13 cellular contexts compared by ENCODE assay signal in the genomic region with DNA sequence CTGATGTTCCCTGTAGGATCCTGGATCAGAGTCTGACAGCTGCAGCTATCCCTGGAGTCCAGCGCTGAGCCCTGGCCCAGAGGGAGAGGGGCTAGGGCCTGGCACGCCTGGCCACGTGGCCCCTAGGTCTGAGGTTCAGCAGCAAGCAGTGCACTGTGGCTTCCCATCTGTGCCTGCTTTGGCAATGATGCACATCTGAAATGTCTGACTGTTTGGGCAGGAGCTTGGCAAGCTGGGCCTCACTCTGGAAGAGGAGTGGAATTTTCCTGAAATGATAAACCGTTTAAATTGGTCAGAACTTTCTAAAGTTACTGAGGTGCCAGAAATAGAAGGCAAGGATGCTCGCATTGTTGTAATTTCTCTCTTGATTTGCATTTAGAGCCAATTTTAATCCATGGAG.
"Had no signal": no experiment of that assay in that cellular context is flagged by ENCODE, and none has a peak within 500 bp of the region (broad histone marks: within the 10 kb centered on the region; RNA-seq: fewer than 3 reads in every experiment).

No MANE protein-coding gene starts in this region.

- H3K36me3 ChIP-seq: left ventricle myocardium inferior, ovary, sigmoid colon, thyroid gland, WERI-Rb-1 had no signal

- H3K27me3 ChIP-seq: ovary, sigmoid colon, thyroid gland had no signal

- H3K4me3 ChIP-seq: left ventricle myocardium inferior, ovary, sigmoid colon, thyroid gland had no signal

- H3K27ac ChIP-seq: left ventricle myocardium inferior, ovary, sigmoid colon, thyroid gland, WERI-Rb-1 had no signal

- H3K4me1 ChIP-seq: sigmoid colon, thyroid gland had no signal

- DNase-seq: activated CD4-positive, alpha-beta T cell treated with anti-CD3 and anti-CD28 coated beads, Interleukin-2, amount 50 U/mL, for 48 hours; activated naive CD4-positive, alpha-beta T cell treated with anti-CD3 and anti-CD28 coated beads, Interleukin-2, amount 10 ng/mL, durations not matched to agents 7 days and 5 days; activated T-cell treated with anti-CD3 and anti-CD28 coated beads, Interleukin-2, amount 50 U/mL, for 1 hour; hippocampal formation; left ventricle myocardium inferior; mesendoderm; nephron progenitor cell; ovary; sigmoid colon; stimulated activated CD4-positive, alpha-beta T cell treated with anti-CD3 and anti-CD28 coated beads, Interleukin-12 subunit alpha, Interleukin-12 subunit beta, amount 100 ng/mL, for 4 hours; stimulated activated CD4-positive, alpha-beta T cell treated with anti-CD3 and anti-CD28 coated beads, Interleukin-2, amount 100 ng/mL, for 24 hours; thyroid gland; WERI-Rb-1 had no signal

- H3K9me3 ChIP-seq: left ventricle myocardium inferior, ovary, sigmoid colon, thyroid gland had no signal
